ENCODE assay signal across 21 cellular contexts in genomic region chr6:112181130-112181529, GRCh38.
DNase-seq lines count a peak whose midpoint lies in the region; ATAC-seq, FAIRE-seq and TF ChIP-seq lines count a peak whose summit lies in the region.
"Had no signal": no experiment of that assay in that cellular context is flagged by ENCODE, and none has a peak within 500 bp of the region (broad histone marks: within the 10 kb centered on the region; RNA-seq: fewer than 3 reads in every experiment).

No MANE protein-coding gene starts in this region.

- H3K4me3 ChIP-seq in esophagus muscularis mucosa (no peak overlapping the region), HepG2 (replicated peaks in 1 of 3; ENCODE audit: insufficient read depth in 1 of 3, low read depth in 2 of 3, low read length in 3 of 3) (no peak overlapping the region), subcutaneous abdominal adipose tissue (ENCODE audit: low read depth in 1 of 5, low read length in 5 of 5) (no peak overlapping the region)
- H3K4me3 ChIP-seq: SJCRH30 had no signal

- H3K4me1 ChIP-seq in esophagus muscularis mucosa (peaks cover 3 to 73% (median 65%) of the 10 kb centered on the region in 4 donors), HepG2 (ENCODE audit: insufficient read depth, low read length) (no peaks in the 10 kb centered on the region), subcutaneous abdominal adipose tissue (ENCODE audit: control insufficient read depth in 5 of 5, insufficient read depth in 5 of 5, low read length in 5 of 5) (peaks cover 0 to 10% (median 3%) of the 10 kb centered on the region in 5 donors)

- no peak overlapping the region for H3K27ac Mint-ChIP-seq in natural killer cell
- H3K27ac Mint-ChIP-seq: CD4-positive, CD25-positive, alpha-beta regulatory T cell had no signal

- TF ChIP-seq EP300 in esophagus muscularis mucosa (IDR thresholded peaks at IDR 0.05) (no peak), HepG2 (IDR thresholded peaks at IDR 0.05; ENCODE audit: low read depth in 2 of 2, low read length in 2 of 2) (no peak), HepG2 (CRISPR knock-in tag; IDR thresholded peaks at IDR 0.05; ENCODE audit: borderline replicate concordance) (no peak)

- ATAC-seq in Right ventricle myocardium inferior = peak; percentile 35
- peak; percentile 33; the same call in 2 of the 3 replicates for ATAC-seq in HepG2
- ATAC-seq in natural killer cell = no peak
- no peak for ATAC-seq in GM21381 (IDR thresholded peaks at IDR 0.05; ENCODE audit: unreplicated experiment)

- TF ChIP-seq CTCF in esophagus muscularis mucosa (IDR thresholded peaks at IDR 0.05) (no peak), HepG2 (CRISPR knock-in tag; IDR thresholded peaks at IDR 0.05) (no peak), natural killer cell (IDR thresholded peaks at IDR 0.05) (no peak)

- H2AFZ ChIP-seq in HepG2 (ENCODE audit: low read length) = no peak overlapping the region

- no peaks in the 10 kb centered on the region for H4K20me1 ChIP-seq in HepG2 (ENCODE audit: insufficient read depth, low read length)

- no peaks in the 10 kb centered on the region for H3K9me3 Mint-ChIP-seq in natural killer cell

- intact Hi-C loops in Right ventricle myocardium inferior (cut with DNase I) = loop anchor here (2.0 to 5.0 kb wide), 2 partner anchors 74 to 86 kb away; partner anchors contain the start of gene LAMA4
- intact Hi-C loops in cardiac septum (cut with DNase I) = loop anchor here (5.0 kb wide), 3 partner anchors 41 to 101 kb away; no protein-coding TSS in a partner anchor
- intact Hi-C loops in esophagus muscularis mucosa (cut with DNase I) = loop anchor here (2.0 to 5.0 kb wide), 2 partner anchors 132 to 191 kb away; no protein-coding TSS in a partner anchor
- intact Hi-C loops in HepG2 (cut with micrococcal nuclease; ENCODE audit: unreplicated experiment) = no loop called here
- intact Hi-C loops in natural killer cell (cut with micrococcal nuclease) = loop anchor here (2.0 to 5.0 kb wide), 2 partner anchors 1678 to 1726 kb away; no protein-coding TSS in a partner anchor

- H3K27ac ChIP-seq in esophagus muscularis mucosa (replicated peaks in 1 of 4) (peak overlapping the region; percentile 41 to 71 (median 58)), HepG2 (ENCODE audit: extremely low read length, insufficient read depth, low read length) (no peak overlapping the region), subcutaneous abdominal adipose tissue (ENCODE audit: low read depth, low read length) (peak overlapping the region; percentile 83)
- H3K27ac ChIP-seq: RWPE1 had no signal

- H3K79me2 ChIP-seq in HepG2 (ENCODE audit: insufficient read depth, low read length) = no peaks in the 10 kb centered on the region

- DNase-seq in Right ventricle myocardium inferior (ENCODE audit: missing footprints) (no peak), cardiac septum (ENCODE audit: low spot score) (no peak), esophagus muscularis mucosa (ENCODE audit: extremely low spot score) (no peak), HepG2 (ENCODE audit: low spot score) (no peak), natural killer cell (no peak), cerebellum (ENCODE audit: low spot score) (no peak)
- DNase-seq: 8988T; BE2C; CD4-positive, CD25-positive, alpha-beta regulatory T cell; DMS53; EL; KBM-7; NCI-H1105 treated with DMSO at 0.1 percent for 48 hours; NCI-H1694 treated with DMSO at 0.1 percent for 48 hours; NCI-H2107; NCI-H510A; NCI-H774; SJCRH30 had no signal

- BruUV-seq in HepG2 (replicated peaks; lab: Mats Ljungman, UMichigan) = no TSS peak

- no peak for TF ChIP-seq RAD21 in HepG2 (CRISPR knock-in tag; IDR thresholded peaks at IDR 0.05)

- TF ChIP-seq POLR2A in esophagus muscularis mucosa (IDR thresholded peaks at IDR 0.05; ENCODE audit: low read depth) (no peak), HepG2 (IDR thresholded peaks at IDR 0.05; ENCODE audit: insufficient read depth in 1 of 2, low read depth in 2 of 2, low read length in 2 of 2) (no peak)

- 67% methylated on average over 5 of the region's 5 CpGs for WGBS in esophagus muscularis mucosa
- WGBS in HepG2 (ENCODE audit: low lambda C conversion rate) = 10% methylated on average over 5 of the region's 5 CpGs

- H3K36me3 ChIP-seq in esophagus muscularis mucosa = peaks cover 14 to 64% (median 41%) of the 10 kb centered on the region in 4 donors
- H3K36me3 ChIP-seq in HepG2 (replicated peaks in 1 of 2; ENCODE audit: control insufficient read depth in 1 of 2, insufficient read depth in 2 of 2, low read length in 2 of 2) = no peaks in the 10 kb centered on the region
- H3K36me3 ChIP-seq in subcutaneous abdominal adipose tissue (ENCODE audit: control insufficient read depth in 5 of 5, insufficient read depth in 5 of 5, low read length in 5 of 5) = peaks cover 55 to 88% (median 76%) of the 10 kb centered on the region in 5 donors
- H3K36me3 ChIP-seq: BE2C, SJCRH30 had no signal

- in situ Hi-C loops in HepG2 (cut with HindIII; ENCODE audit: extremely low pct_ligation_motif_present, low pct_unique_long_range_greater_than_20kb) = no loop called here

- H3K4me2 ChIP-seq in HepG2 (ENCODE audit: low read depth, low read length) = no peak overlapping the region

- CTCF ChIA-PET in HepG2 (lab: Yijun Ruan, JAX; ENCODE audit: low intra/inter-chr PET ratio, low total read pairs) = interaction anchor here (2.8 kb wide), 1 partner anchor 130 kb away, joined by 70 read pairs; no protein-coding TSS in a partner anchor

- H3K9me3 ChIP-seq in esophagus muscularis mucosa = no peaks in the 10 kb centered on the region
- no peaks in the 10 kb centered on the region for H3K9me3 ChIP-seq in HepG2 (ENCODE audit: low read length)
- H3K9me3 ChIP-seq in subcutaneous abdominal adipose tissue (ENCODE audit: control insufficient read depth in 5 of 5, low read length in 5 of 5) = no peaks in the 10 kb centered on the region
- H3K9me3 ChIP-seq: BE2C, SJCRH30 had no signal

- no peak overlapping the region for H3K4me3 Mint-ChIP-seq in natural killer cell
- H3K4me3 Mint-ChIP-seq: CD4-positive, CD25-positive, alpha-beta regulatory T cell had no signal

- H3K27me3 ChIP-seq in esophagus muscularis mucosa (no peaks in the 10 kb centered on the region), HepG2 (ENCODE audit: control insufficient read depth in 1 of 2, insufficient read depth in 2 of 2, low read length in 2 of 2) (peaks cover 0 to 5% of the 10 kb centered on the region in 2 experiments; a peak in 2 of 5 replicates), subcutaneous abdominal adipose tissue (ENCODE audit: control insufficient read depth in 5 of 5, insufficient read depth in 4 of 5, low read length in 5 of 5) (no peaks in the 10 kb centered on the region)
- H3K27me3 ChIP-seq: BE2C, SJCRH30 had no signal

- POLR2A ChIA-PET in HepG2 (lab: Yijun Ruan, JAX) = no interaction called here

- no peak for FAIRE-seq in HepG2 (lab: Jason Lieb, UNC)

- no peaks in the 10 kb centered on the region for H3K36me3 Mint-ChIP-seq in natural killer cell
- H3K36me3 Mint-ChIP-seq: CD4-positive, CD25-positive, alpha-beta regulatory T cell had no signal

- H3K27me3 Mint-ChIP-seq in natural killer cell (ENCODE audit: low read depth in 2 of 2) = peaks cover 42 to 70% of the 10 kb centered on the region in 2 donors

- H3K4me1 Mint-ChIP-seq in natural killer cell = no peaks in the 10 kb centered on the region
- H3K4me1 Mint-ChIP-seq: CD4-positive, CD25-positive, alpha-beta regulatory T cell had no signal

- no peak overlapping the region for H3K9ac ChIP-seq in HepG2 (ENCODE audit: insufficient read depth, low read depth, low read length)
- peak overlapping the region in 1 of 5 donors; percentile 34 for H3K9ac ChIP-seq in subcutaneous abdominal adipose tissue (ENCODE audit: low read length in 5 of 5)

TF ChIP-seq in HepG2, 621 proteins besides CTCF, POLR2A, EP300 and RAD21 (continues in another document):
- no peak for TF ChIP-seq BORCS8-MEF2B (CRISPR knock-in tag; IDR thresholded peaks at IDR 0.05)
- no peak for TF ChIP-seq IRF9 (CRISPR knock-in tag; IDR thresholded peaks at IDR 0.05; ENCODE audit: borderline replicate concordance)
- TF ChIP-seq NFAT5 (CRISPR knock-in tag; IDR thresholded peaks at IDR 0.05) = no peak

Comparison
In these comparisons a context has a peak if more than half of its experiments do, and no peak if none do; other contexts are left out.
1. ATAC-seq: peak in Right ventricle myocardium inferior (single experiment) and HepG2 (single experiment); none in natural killer cell (0 of 3) and GM21381 (single experiment).